ENCODE assay signal across 1 cellular context in genomic region chr1:229558460-229559335, GRCh38.
TF ChIP-seq lines count a peak whose summit lies in the region.

Gene ABCB10, minus strand, starts transcription at chr1:229558707. Its CDS starts 55 bp downstream, at chr1:229558652.

TF ChIP-seq in HEK293, 187 proteins besides CTCF, POLR2A, EP300 and RAD21 (continued from another document):
- TF ChIP-seq ZNF518A (tag by site-specific recombination; conservative IDR thresholded peaks at IDR 0.05; ENCODE audit: low read depth) (no peak), ZBTB44 (tag by site-specific recombination; IDR thresholded peaks at IDR 0.05) (peak; percentile 87; the same call in 1 of the 2 replicates), ZNF394 (tag by site-specific recombination; IDR thresholded peaks at IDR 0.05; ENCODE audit: borderline replicate concordance) (peak; percentile 60; the same call in 1 of the 2 replicates), ZNF10 (tag by site-specific recombination; IDR thresholded peaks at IDR 0.05) (peak; percentile 53; the same call in 1 of the 2 replicates), ZNF302 (tag by site-specific recombination; IDR thresholded peaks at IDR 0.05; ENCODE audit: low read depth) (no peak), REPIN1 (tag by site-specific recombination; IDR thresholded peaks at IDR 0.05; ENCODE audit: low read depth) (0 out of 2 replicates have a peak, but pooled peaks have one; percentile 21), ZNF544 (tag by site-specific recombination; IDR thresholded peaks at IDR 0.05) (no peak), ZNF670 (tag by site-specific recombination; IDR thresholded peaks at IDR 0.05; ENCODE audit: low read depth) (no peak), PATZ1 (tag by site-specific recombination; IDR thresholded peaks at IDR 0.05) (peak; percentile 100), ZSCAN18 (tag by site-specific recombination; IDR thresholded peaks at IDR 0.05) (no peak), AEBP2 (tag by site-specific recombination; IDR thresholded peaks at IDR 0.05; ENCODE audit: borderline replicate concordance) (no peak), ZNF692 (tag by site-specific recombination; IDR thresholded peaks at IDR 0.05) (peak; percentile 93), ZFP3 (tag by site-specific recombination; IDR thresholded peaks at IDR 0.05; ENCODE audit: low read depth) (no peak), ZNF26 (tag by site-specific recombination; IDR thresholded peaks at IDR 0.05) (no peak), SALL2 (tag by site-specific recombination; IDR thresholded peaks at IDR 0.05; ENCODE audit: borderline replicate concordance) (no peak), ZBTB7A (tag by site-specific recombination; IDR thresholded peaks at IDR 0.05; ENCODE audit: low read depth) (peak; percentile 68), GLI2 (tag by site-specific recombination; IDR thresholded peaks at IDR 0.05; ENCODE audit: borderline replicate concordance, low read depth) (no peak), ZNF624 (tag by site-specific recombination; IDR thresholded peaks at IDR 0.05) (no peak), ZNF155 (tag by site-specific recombination; IDR thresholded peaks at IDR 0.05) (no peak), ZNF529 (tag by site-specific recombination; IDR thresholded peaks at IDR 0.05; ENCODE audit: insufficient replicate concordance) (no peak), ZNF48 (tag by site-specific recombination; IDR thresholded peaks at IDR 0.05) (no peak), ZNF555 (tag by site-specific recombination; conservative IDR thresholded peaks at IDR 0.05) (no peak), ZNF404 (tag by site-specific recombination; IDR thresholded peaks at IDR 0.05) (no peak), PBX3 (CRISPR knock-in tag; IDR thresholded peaks at IDR 0.05) (peak; percentile 90; the same call in 1 of the 2 replicates), ZFP69B (tag by site-specific recombination; IDR thresholded peaks at IDR 0.05) (no peak; the same call in 1 of the 2 replicates), ZSCAN4 (tag by site-specific recombination; IDR thresholded peaks at IDR 0.05) (peak; percentile 22; the same call in 1 of the 2 replicates), ZNF747 (tag by site-specific recombination; IDR thresholded peaks at IDR 0.05) (no peak), ZNF660 (tag by site-specific recombination; IDR thresholded peaks at IDR 0.05) (peak; percentile 98), ZNF658 (tag by site-specific recombination; IDR thresholded peaks at IDR 0.05) (no peak)
